15 cellular contexts compared by ENCODE assay signal in the genomic region with DNA sequence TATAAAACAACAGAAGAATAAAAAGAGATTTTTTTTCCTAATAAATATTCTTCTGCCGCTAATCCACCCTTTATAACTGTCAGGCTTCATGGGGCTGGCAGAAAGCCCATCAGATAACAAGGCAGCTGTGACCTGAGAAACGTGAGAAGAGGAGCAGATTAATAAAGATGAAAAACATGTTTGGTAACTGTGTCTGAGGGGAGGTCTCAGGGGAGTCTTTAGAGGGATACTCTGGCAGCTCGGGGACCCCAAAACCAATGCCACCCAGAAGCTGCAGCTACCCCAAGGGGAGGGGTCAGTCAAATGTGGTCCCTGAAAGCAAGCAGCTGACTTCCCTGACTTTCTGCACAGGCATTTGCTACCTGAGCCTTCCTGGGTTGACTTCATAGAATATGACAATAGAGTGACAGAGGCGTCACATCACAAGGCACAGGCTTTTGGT. TPM values are rescaled to one million over a fixed set of nuclear protein-coding genes. Genes with fewer than 3 reads are reported as not detected.
DNase-seq lines count a peak whose midpoint lies in the region; ATAC-seq, FAIRE-seq and TF ChIP-seq lines count a peak whose summit lies in the region.
"Had no signal": no experiment of that assay in that cellular context is flagged by ENCODE, and none has a peak within 500 bp of the region (broad histone marks: within the 10 kb centered on the region; RNA-seq: fewer than 3 reads in every experiment).

No MANE protein-coding gene starts in this region.

- H3K4me2 ChIP-seq in OCI-LY7 (ENCODE audit: low read length), result peak overlapping the region; percentile 24; the same call in 1 of the 2 replicates

- H3K4me1 ChIP-seq in OCI-LY7 (ENCODE audit: insufficient read depth, low read length, poor library complexity, severe bottlenecking), result peaks cover 40% of the 10 kb centered on the region

- no peak overlapping the region for H3K4me3 Mint-ChIP-seq in effector memory CD8-positive, alpha-beta T cell
- H3K4me3 Mint-ChIP-seq: activated T-helper 17 cell treated with anti-CD3 and anti-CD28 coated beads, Interleukin-2, amount 50 U/mL, for 72 hours; CD8-positive, alpha-beta memory T cell; central memory CD8-positive, alpha-beta T cell had no signal

- peak overlapping the region; percentile 11; the same call in 1 of the 2 replicates for H2AFZ ChIP-seq in OCI-LY7 (ENCODE audit: low read length)

- H3K27me3 Mint-ChIP-seq in effector memory CD8-positive, alpha-beta T cell, result peaks cover 43 to 44% of the 10 kb centered on the region in 2 donors

- H3K4me3 ChIP-seq in OCI-LY7 (ENCODE audit: low read depth, low read length, poor library complexity, severe bottlenecking), result no peak overlapping the region
- H3K4me3 ChIP-seq: skin epidermis had no signal

- H3K36me3 Mint-ChIP-seq in effector memory CD8-positive, alpha-beta T cell (ENCODE audit: insufficient read depth), result no peaks in the 10 kb centered on the region
- H3K36me3 Mint-ChIP-seq: CD8-positive, alpha-beta memory T cell had no signal

- DNase-seq in DMS53 treated with DMSO at 0.1 percent for 48 hours (lab: John Stamatoyannopoulos, UW; ENCODE audit: unreplicated experiment) (peak; percentile 89), NCI-H146 treated with DMSO at 0.1 percent for 48 hours (lab: John Stamatoyannopoulos, UW; ENCODE audit: unreplicated experiment) (peak; percentile 89), OCI-LY7 (ENCODE audit: low spot score) (no peak), H4 (ENCODE audit: low spot score) (no peak)
- no peak for DNase-seq in stimulated activated CD8-positive, alpha-beta memory T cell treated with anti-CD3 and anti-CD28 coated beads, Interleukin-4, amount 100 ng/mL, for 48 hours
- no peak for DNase-seq in effector memory CD8-positive, alpha-beta T cell
- DNase-seq: CD8-positive, alpha-beta memory T cell; glutamatergic neuron had no signal

- H3K79me2 ChIP-seq in OCI-LY7 (ENCODE audit: insufficient read depth, low read depth, low read length), result no peaks in the 10 kb centered on the region

- H4K20me1 ChIP-seq in OCI-LY7 (ENCODE audit: insufficient read depth, low read length), result no peaks in the 10 kb centered on the region

- no peak overlapping the region for H3K27ac ChIP-seq in OCI-LY7 (ENCODE audit: low read depth, low read length, poor library complexity, severe bottlenecking)
- H3K27ac ChIP-seq: skin epidermis had no signal

- BruUV-seq in OCI-LY7 (replicated peaks; lab: Mats Ljungman, UMichigan), result no TSS peak

- peak; percentile 56 for FAIRE-seq in islet of Langerhans (lab: Jason Lieb, UNC)
- FAIRE-seq: TTC549 had no signal

- no peaks in the 10 kb centered on the region for H3K9me3 ChIP-seq in OCI-LY7 (ENCODE audit: low read length)

- no peaks in the 10 kb centered on the region for H3K4me1 Mint-ChIP-seq in effector memory CD8-positive, alpha-beta T cell (ENCODE audit: low read depth in 2 of 2)
- H3K4me1 Mint-ChIP-seq: CD8-positive, alpha-beta memory T cell; central memory CD8-positive, alpha-beta T cell had no signal

- H3K9me2 ChIP-seq in OCI-LY7 (ENCODE audit: insufficient read depth, low read length), result no peaks in the 10 kb centered on the region

- H3K27ac Mint-ChIP-seq in effector memory CD8-positive, alpha-beta T cell, result no peak overlapping the region
- H3K27ac Mint-ChIP-seq: activated T-helper 17 cell treated with anti-CD3 and anti-CD28 coated beads, Interleukin-2, amount 50 U/mL, for 72 hours had no signal

- no peaks in the 10 kb centered on the region for H3K36me3 ChIP-seq in OCI-LY7 (ENCODE audit: insufficient read depth, low read length)

- no peaks in the 10 kb centered on the region for H3K9me3 Mint-ChIP-seq in effector memory CD8-positive, alpha-beta T cell
- H3K9me3 Mint-ChIP-seq: activated T-helper 17 cell treated with anti-CD3 and anti-CD28 coated beads, Interleukin-2, amount 50 U/mL, for 72 hours; CD8-positive, alpha-beta memory T cell; central memory CD8-positive, alpha-beta T cell had no signal

- intact Hi-C loops in OCI-LY7 (cut with micrococcal nuclease; ENCODE audit: unreplicated experiment), result loop anchor here (5.0 kb wide), 1 partner anchor 995 kb away; no protein-coding TSS in a partner anchor

- POLR2A ChIA-PET in OCI-LY7 (lab: Charles Lee), result interaction anchor here (0.6 to 5.0 kb wide), 8 partner anchors 11 to 150 kb away, joined by 3 to 39 read pairs (median 5); no protein-coding TSS in a partner anchor

- ATAC-seq in GM21529 (IDR thresholded peaks at IDR 0.05; ENCODE audit: unreplicated experiment), result no peak
- ATAC-seq in effector memory CD8-positive, alpha-beta T cell (replicated peaks), result no peak
- ATAC-seq: activated T-helper 17 cell treated with anti-CD3 and anti-CD28 coated beads, Interleukin-2, amount 50 U/mL, for 72 hours had no signal

- CTCF ChIA-PET in OCI-LY7 (lab: Charles Lee; ENCODE audit: unreplicated experiment), result interaction anchor here (0.7 to 3.6 kb wide), 6 partner anchors 11 to 155 kb away, joined by 3 to 22 read pairs (median 3); no protein-coding TSS in a partner anchor

- no peak for TF ChIP-seq CTCF in OCI-LY7 (conservative IDR thresholded peaks at IDR 0.05; ENCODE audit: low read length)

RNA-seq across cellular contexts. Expression of a gene that starts 48.4 kb away (rescaled TPM):
- total RNA-seq in OCI-LY7 (2014; rRNA removed; shearing (Covaris generic)), result 56.4 and 86.1 TPM in 2 replicates
- total RNA-seq in OCI-LY7 (2022), result 285 and 315 TPM in 2 replicates
- total RNA-seq in H4 (2014; rRNA removed; shearing (Covaris generic)), result not detected in 2 replicates
- total RNA-seq: NCI-H460 had no signal

Comparison
In these comparisons a context has a peak if more than half of its experiments do, and no peak if none do; other contexts are left out.
1. DNase-seq: peak in DMS53 treated with DMSO at 0.1 percent for 48 hours (single experiment) and NCI-H146 treated with DMSO at 0.1 percent for 48 hours (single experiment); none in OCI-LY7 (single experiment), stimulated activated CD8-positive, alpha-beta memory T cell treated with anti-CD3 and anti-CD28 coated beads, Interleukin-4, amount 100 ng/mL, for 48 hours (single experiment), H4 (single experiment) and effector memory CD8-positive, alpha-beta T cell (0 of 3).
2. RNA of a gene that starts 48.4 kb away (total RNA-seq): 56.4 to 315 TPM in OCI-LY7; not detected in H4; every median in the first group is over 10 times any median in the second.